In the genomic region with DNA sequence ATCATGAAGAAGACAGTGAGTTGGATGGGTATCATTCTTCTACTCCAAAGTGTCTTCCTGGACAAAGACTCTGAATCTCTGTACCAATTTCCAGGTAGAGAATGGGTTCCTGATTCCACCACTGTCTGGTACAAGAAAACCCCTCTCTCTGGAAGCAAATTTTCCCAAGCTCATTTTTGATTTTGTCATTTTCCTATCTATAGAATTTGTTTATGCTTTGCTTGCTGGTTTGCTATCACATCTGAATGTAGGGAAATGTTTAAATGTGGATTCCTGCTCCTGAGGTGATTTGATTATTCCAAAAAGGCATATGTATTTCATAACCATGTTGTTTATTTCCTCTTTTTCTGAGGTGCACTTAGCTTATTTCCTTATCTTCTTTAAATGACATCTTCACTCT, we compare ENCODE assay signal across 30 cellular contexts. TPM values are rescaled to one million over a fixed set of nuclear protein-coding genes. Genes with fewer than 3 reads are reported as not detected.
"Had no signal": no experiment of that assay in that cellular context is flagged by ENCODE, and none has a peak within 500 bp of the region (broad histone marks: within the 10 kb centered on the region; RNA-seq: fewer than 3 reads in every experiment).

A gene with protein sequence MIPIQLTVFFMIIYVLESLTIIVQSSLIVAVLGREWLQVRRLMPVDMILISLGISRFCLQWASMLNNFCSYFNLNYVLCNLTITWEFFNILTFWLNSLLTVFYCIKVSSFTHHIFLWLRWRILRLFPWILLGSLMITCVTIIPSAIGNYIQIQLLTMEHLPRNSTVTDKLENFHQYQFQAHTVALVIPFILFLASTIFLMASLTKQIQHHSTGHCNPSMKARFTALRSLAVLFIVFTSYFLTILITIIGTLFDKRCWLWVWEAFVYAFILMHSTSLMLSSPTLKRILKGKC (minus strand): TSS at position 101 of the 400 bp plus-strand sequence. CDS start 66 bp downstream, at position 35.

- H3K4me3 ChIP-seq: stomach, suprapubic skin, testis, thoracic aorta, thyroid gland, tibial artery, tibial nerve, transverse colon, upper lobe of left lung, upper lobe of right lung, uterus, vagina had no signal

- H3K4me1 ChIP-seq: stomach, suprapubic skin, testis, thyroid gland, tibial artery, tibial nerve, transverse colon, upper lobe of left lung, upper lobe of right lung, uterus, vagina had no signal

- DNase-seq: stimulated activated CD4-positive, alpha-beta T cell treated with anti-CD3 and anti-CD28 coated beads, Interleukin-2, amount 100 ng/mL, for 48 hours; stimulated activated CD4-positive, alpha-beta T cell treated with anti-CD3 and anti-CD28 coated beads, Interleukin-4, amount 100 ng/mL, for 1 hour; stimulated activated CD4-positive, alpha-beta T cell treated with anti-CD3 and anti-CD28 coated beads, Interleukin-4, amount 100 ng/mL, for 24 hours; stimulated activated CD4-positive, alpha-beta T cell treated with anti-CD3 and anti-CD28 coated beads, Interleukin-4, amount 100 ng/mL, for 4 hours; stimulated activated CD8-positive, alpha-beta memory T cell treated with anti-CD3 and anti-CD28 coated beads, Interleukin-4, amount 100 ng/mL, for 48 hours; stimulated activated naive B cell treated with anti-CD40 and anti-IgM and Interleukin-4, amounts not matched to agents 10 μg/mL and 1 μg/mL and 100 μg/mL, for 72 hours; stimulated activated naive CD4-positive, alpha-beta T cell; stimulated activated naive CD4-positive, alpha-beta T cell treated with Interleukin-2 at 50 U/mL for 16 hours; stimulated activated naive CD8-positive, alpha-beta T cell treated with anti-CD3 and anti-CD28 coated beads, Interleukin-15, amount 100 ng/mL, for 72 hours; stimulated activated naive CD8-positive, alpha-beta T cell treated with anti-CD3 and anti-CD28 coated beads, Interleukin-15, Interleukin-2, amounts not matched to agents 100 U/mL and 50 U/mL, for 24 hours; stomach; substantia nigra; testis; thyroid gland; tibial artery; transverse colon; trophoblast cell; upper lobe of left lung; upper lobe of right lung; uterus had no signal

- H3K27ac ChIP-seq: stomach, suprapubic skin, testis, thoracic aorta, thyroid gland, tibial artery, tibial nerve, transverse colon, upper lobe of left lung, upper lobe of right lung, uterus, vagina had no signal

- ATAC-seq: stimulated activated effector memory CD8-positive, alpha-beta T cell treated with anti-CD3 and anti-CD28 coated beads, Interleukin-12 subunit alpha, Interleukin-12 subunit beta, amount 100 ng/mL, for 72 hours; stimulated activated memory B cell treated with anti-CD40 and anti-IgM and Interleukin-4, amounts not matched to agents 10 μg/mL and 1 μg/mL and 100 μg/mL, for 72 hours; stimulated activated naive B cell treated with anti-CD40 and anti-IgM and Interleukin-4, amounts not matched to agents 10 μg/mL and 1 μg/mL and 100 μg/mL, for 72 hours; stimulated activated naive CD8-positive, alpha-beta T cell treated with anti-CD3 and anti-CD28 coated beads, Interleukin-15, amount 100 ng/mL, for 72 hours; stimulated activated naive CD8-positive, alpha-beta T cell treated with anti-CD3 and anti-CD28 coated beads, Interleukin-15, Interleukin-2, amounts not matched to agents 100 U/mL and 50 U/mL, for 24 hours; upper lobe of right lung had no signal

- H3K9me3 ChIP-seq: stomach, suprapubic skin, testis, thoracic aorta, thyroid gland, tibial artery, tibial nerve, transverse colon, upper lobe of left lung, upper lobe of right lung, uterus, vagina had no signal

- H3K36me3 ChIP-seq: stomach, suprapubic skin, thoracic aorta, thyroid gland, tibial artery, tibial nerve, transverse colon, upper lobe of left lung, upper lobe of right lung, uterus, vagina had no signal

- H3K27me3 ChIP-seq: stomach, suprapubic skin, testis, thyroid gland, tibial artery, tibial nerve, transverse colon, upper lobe of left lung, upper lobe of right lung, uterus, vagina had no signal

RNA-seq across cellular contexts. Expression of the gene that starts here (rescaled TPM):
- total RNA-seq: stomach, subcutaneous adipose tissue, suprapubic skin, temporal lobe, testis, thoracic aorta, thyroid gland, tibial nerve, transverse colon, upper lobe of left lung, upper lobe of right lung, ureter, urinary bladder, uterus, vagina had no signal
